ENCODE assay signal across 8 cellular contexts in genomic region chr20:23349338-23350006, GRCh38. TPM values are rescaled to one million over a fixed set of nuclear protein-coding genes. Genes with fewer than 3 reads are reported as not detected.
DNase-seq lines count a peak whose midpoint lies in the region; ATAC-seq and TF ChIP-seq lines count a peak whose summit lies in the region.

No MANE protein-coding gene starts in this region.

- H3K4me1 Mint-ChIP-seq in activated T-helper 2 cell treated with anti-CD3 and anti-CD28 coated beads, Interferon-gamma antibody, Interleukin-2, Interleukin-4, amounts not matched to agents 10 μg/mL and 5 μg/mL and 100 μg/mL, durations not matched to agents 14 hours and 24 hours and 36 hours (ENCODE audit: low read depth) = peaks cover 17% of the 10 kb centered on the region

- peak; percentile 27 to 66 for TF ChIP-seq CTCF in right atrium auricular region (IDR thresholded peaks at IDR 0.05)

- DNase-seq in COLO829 (ENCODE audit: low spot score) (peak; percentile 40), right atrium auricular region (ENCODE audit: low spot score) (no peak)
- DNase-seq in activated T-helper 2 cell treated with anti-CD3 and anti-CD28 coated beads, Interferon-gamma antibody, Interleukin-2, Interleukin-4, amounts not matched to agents 10 μg/mL and 5 μg/mL and 100 μg/mL, durations not matched to agents 14 hours and 24 hours and 36 hours (ENCODE audit: low spot score) = no peak
- DNase-seq in stimulated activated CD4-positive, alpha-beta T cell treated with anti-CD3 and anti-CD28 coated beads, Interleukin-2, amount 100 ng/mL, for 24 hours = no peak

- no peaks in the 10 kb centered on the region for H3K36me3 ChIP-seq in right atrium auricular region
- peaks cover 4 to 6% (median 6%) of the 10 kb centered on the region in 3 donors for H3K36me3 ChIP-seq in skeletal muscle tissue (ENCODE audit: control insufficient read depth in 3 of 3, insufficient read depth in 3 of 3, low read length in 3 of 3)

- H3K36me3 Mint-ChIP-seq in activated T-helper 2 cell treated with anti-CD3 and anti-CD28 coated beads, Interferon-gamma antibody, Interleukin-2, Interleukin-4, amounts not matched to agents 10 μg/mL and 5 μg/mL and 100 μg/mL, durations not matched to agents 14 hours and 24 hours and 36 hours (ENCODE audit: low read depth) = peaks cover 18% of the 10 kb centered on the region

- ATAC-seq in GM19324 (IDR thresholded peaks at IDR 0.05; ENCODE audit: low FRiP score, unreplicated experiment) = peak; percentile 4
- ATAC-seq in HG03460 (IDR thresholded peaks at IDR 0.05; ENCODE audit: unreplicated experiment) = peak; percentile 3
- ATAC-seq in HG02588 (IDR thresholded peaks at IDR 0.05; ENCODE audit: unreplicated experiment) = no peak

- H3K9me3 ChIP-seq in right atrium auricular region (no peaks in the 10 kb centered on the region), skeletal muscle tissue (ENCODE audit: control insufficient read depth in 3 of 3, low read length in 3 of 3) (no peaks in the 10 kb centered on the region)

- H3K27me3 Mint-ChIP-seq in activated T-helper 2 cell treated with anti-CD3 and anti-CD28 coated beads, Interferon-gamma antibody, Interleukin-2, Interleukin-4, amounts not matched to agents 10 μg/mL and 5 μg/mL and 100 μg/mL, durations not matched to agents 14 hours and 24 hours and 36 hours (ENCODE audit: low read depth) = no peaks in the 10 kb centered on the region

- peaks cover 0 to 29% of the 10 kb centered on the region in 2 donors for H3K4me1 ChIP-seq in right atrium auricular region
- peaks cover 18 to 23% (median 19%) of the 10 kb centered on the region in 3 donors for H3K4me1 ChIP-seq in skeletal muscle tissue (ENCODE audit: control insufficient read depth in 3 of 3, insufficient read depth in 3 of 3, low read length in 3 of 3)

- H3K9me3 Mint-ChIP-seq in activated T-helper 2 cell treated with anti-CD3 and anti-CD28 coated beads, Interferon-gamma antibody, Interleukin-2, Interleukin-4, amounts not matched to agents 10 μg/mL and 5 μg/mL and 100 μg/mL, durations not matched to agents 14 hours and 24 hours and 36 hours = no peaks in the 10 kb centered on the region

- peak overlapping the region; percentile 90 to 98 (median 96) for H3K9ac ChIP-seq in skeletal muscle tissue (ENCODE audit: low read depth in 1 of 3, low read length in 3 of 3)

- intact Hi-C loops in activated T-helper 2 cell treated with anti-CD3 and anti-CD28 coated beads, Interferon-gamma antibody, Interleukin-2, Interleukin-4, amounts not matched to agents 10 μg/mL and 5 μg/mL and 100 μg/mL, durations not matched to agents 14 hours and 24 hours and 36 hours (cut with micrococcal nuclease) = loop anchor here (1.0 to 10.0 kb wide), 8 partner anchors 9 to 1792 kb away; partner anchors contain the start of gene NAPB

- peak overlapping the region; percentile 96 for H3K4me3 Mint-ChIP-seq in activated T-helper 2 cell treated with anti-CD3 and anti-CD28 coated beads, Interferon-gamma antibody, Interleukin-2, Interleukin-4, amounts not matched to agents 10 μg/mL and 5 μg/mL and 100 μg/mL, durations not matched to agents 14 hours and 24 hours and 36 hours (ENCODE audit: low read depth)

- H3K27me3 ChIP-seq in right atrium auricular region = no peaks in the 10 kb centered on the region
- H3K27me3 ChIP-seq in skeletal muscle tissue (ENCODE audit: control insufficient read depth in 3 of 3, insufficient read depth in 3 of 3, low read length in 3 of 3) = no peaks in the 10 kb centered on the region

- H3K4me3 ChIP-seq in right atrium auricular region (peak overlapping the region; percentile 44 to 99), skeletal muscle tissue (ENCODE audit: low read length in 3 of 3) (peak overlapping the region; percentile 78 to 95 (median 81))

- peak overlapping the region; percentile 100 for H3K27ac Mint-ChIP-seq in activated T-helper 2 cell treated with anti-CD3 and anti-CD28 coated beads, Interferon-gamma antibody, Interleukin-2, Interleukin-4, amounts not matched to agents 10 μg/mL and 5 μg/mL and 100 μg/mL, durations not matched to agents 14 hours and 24 hours and 36 hours

- H3K27ac ChIP-seq in right atrium auricular region (peak overlapping the region; percentile 95), skeletal muscle tissue (ENCODE audit: low read depth, low read length) (peak overlapping the region; percentile 99)

RNA-seq across cellular contexts. Expression of gene NXT1, which starts 1.1 kb away (rescaled TPM):
- total RNA-seq in activated T-helper 2 cell treated with anti-CD3 and anti-CD28 coated beads, Interferon-gamma antibody, Interleukin-2, Interleukin-4, amounts not matched to agents 10 μg/mL and 5 μg/mL and 100 μg/mL, durations not matched to agents 14 hours and 24 hours and 36 hours = 49.7 and 55.7 TPM in 2 replicates
- total RNA-seq in right atrium auricular region (10 to 100 TPM; 16.1 to 19.1 TPM), skeletal muscle tissue (15.1 TPM)

RNA-seq across cellular contexts. Expression of gene GZF1, which starts 12.5 kb away (rescaled TPM):
- total RNA-seq in activated T-helper 2 cell treated with anti-CD3 and anti-CD28 coated beads, Interferon-gamma antibody, Interleukin-2, Interleukin-4, amounts not matched to agents 10 μg/mL and 5 μg/mL and 100 μg/mL, durations not matched to agents 14 hours and 24 hours and 36 hours = 9.6 and 13.2 TPM in 2 replicates
- total RNA-seq in right atrium auricular region (10 to 100 TPM; 14.9 TPM), skeletal muscle tissue (11.0 TPM)
